Comparison of ENCODE assay signal across 9 cellular contexts in the genomic region with DNA sequence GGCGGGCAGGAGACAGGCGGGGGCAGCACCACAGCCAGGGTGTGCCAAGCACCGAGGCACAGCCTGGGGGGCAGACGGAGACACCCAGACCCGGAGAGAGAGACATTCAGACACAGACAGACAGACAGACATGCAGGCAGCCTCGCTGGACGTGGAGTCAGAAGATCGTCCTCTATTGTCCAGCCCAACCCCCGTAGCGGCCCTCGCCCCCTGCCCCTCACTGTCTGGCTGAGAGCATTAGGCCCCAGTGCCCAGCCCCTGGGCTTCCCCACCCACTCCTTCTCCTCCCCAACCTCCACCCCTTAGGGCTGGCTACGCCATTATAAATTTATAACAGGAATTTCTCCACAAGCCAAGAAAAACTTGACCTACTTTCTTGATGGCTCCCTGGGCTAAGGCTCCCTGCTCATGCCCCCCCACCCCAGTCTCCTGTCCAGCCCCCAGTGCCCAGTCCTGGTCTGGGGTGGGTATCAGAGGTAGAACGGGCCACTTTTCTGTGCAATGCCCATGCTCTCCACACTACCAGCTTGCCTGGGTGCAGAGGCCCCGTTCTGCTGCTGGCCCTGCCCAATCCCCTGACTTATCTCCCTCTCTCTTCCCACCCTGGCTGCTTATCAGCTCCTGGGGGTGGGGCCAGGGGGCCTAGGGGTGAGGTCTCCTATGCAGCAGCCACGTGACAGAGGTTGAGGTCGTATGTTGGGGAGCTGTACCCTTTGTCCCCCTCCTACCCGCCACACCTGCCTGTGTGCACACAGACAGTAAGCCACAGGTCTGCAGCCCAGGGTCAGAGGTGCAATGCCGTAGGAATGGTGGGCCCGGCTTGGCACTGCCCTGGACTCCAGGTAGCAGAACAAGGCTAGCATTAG. TPM values are rescaled to one million over a fixed set of nuclear protein-coding genes. Genes with fewer than 3 reads are reported as not detected.
A peak's percentile ranks its signal among the peaks of the same experiment; 100 is the strongest.
DNase-seq lines count a peak whose midpoint lies in the region; ATAC-seq, FAIRE-seq and TF ChIP-seq lines count a peak whose summit lies in the region.
"Had no signal": no experiment of that assay in that cellular context is flagged by ENCODE, and none has a peak within 500 bp of the region (broad histone marks: within the 10 kb centered on the region; RNA-seq: fewer than 3 reads in every experiment).

No MANE protein-coding gene starts in this region.

- H3K36me3 ChIP-seq in adrenal gland (replicated peaks in 1 of 2) (peaks cover 0 to 11% of the 10 kb centered on the region in 2 donors), HepG2 (replicated peaks in 1 of 2; ENCODE audit: control insufficient read depth in 1 of 2, insufficient read depth in 2 of 2, low read length in 2 of 2) (0 out of 5 replicates have a peak, but pooled peaks cover 1 to 4% of the 10 kb centered on the region in 2 experiments), subcutaneous abdominal adipose tissue (ENCODE audit: control insufficient read depth in 5 of 5, insufficient read depth in 5 of 5, low read length in 5 of 5) (peaks cover 0 to 29% (median 23%) of the 10 kb centered on the region in 5 donors)

- H3K9ac ChIP-seq in HepG2 (ENCODE audit: insufficient read depth, low read depth, low read length), result peak overlapping the region; percentile 35
- peak overlapping the region in 3 of 5 donors; percentile 45 to 65 (median 63) for H3K9ac ChIP-seq in subcutaneous abdominal adipose tissue (ENCODE audit: low read length in 5 of 5)

- peak; percentile 61 for ATAC-seq in HepG2
- no peak for ATAC-seq in GM18861 (IDR thresholded peaks at IDR 0.05; ENCODE audit: unreplicated experiment)
- ATAC-seq in HG02885 (IDR thresholded peaks at IDR 0.05; ENCODE audit: poor library complexity, unreplicated experiment), result no peak

- H3K27me3 ChIP-seq in adrenal gland (no peaks in the 10 kb centered on the region), HepG2 (ENCODE audit: control insufficient read depth in 1 of 2, insufficient read depth in 2 of 2, low read length in 2 of 2) (no peaks in the 10 kb centered on the region), subcutaneous abdominal adipose tissue (ENCODE audit: control insufficient read depth in 5 of 5, insufficient read depth in 4 of 5, low read length in 5 of 5) (no peaks in the 10 kb centered on the region)

- FAIRE-seq in HepG2 (lab: Jason Lieb, UNC), result peak; percentile 48

- in situ Hi-C loops in HepG2 (cut with HindIII; ENCODE audit: extremely low pct_ligation_motif_present, low pct_unique_long_range_greater_than_20kb), result no loop called here

- no peak for TF ChIP-seq POLR2A in adrenal gland (IDR thresholded peaks at IDR 0.05)
- TF ChIP-seq POLR2A in HepG2 (IDR thresholded peaks at IDR 0.05; ENCODE audit: insufficient read depth in 1 of 2, low read depth in 2 of 2, low read length in 2 of 2), result peak in 1 of 2 experiments; percentile 78; a peak in 2 of 4 replicates

- peaks cover 2% of the 10 kb centered on the region for H3K79me2 ChIP-seq in HepG2 (ENCODE audit: insufficient read depth, low read length)

- intact Hi-C loops in adrenal gland (cut with DNase I) (loop anchor here in 1 of 2 donors (10.0 kb wide), 1 partner anchor 58 kb away; the partner anchor contains the start of gene CSF3), HepG2 (cut with micrococcal nuclease; ENCODE audit: unreplicated experiment) (no loop called here)

- no peak overlapping the region for H2AFZ ChIP-seq in HepG2 (ENCODE audit: low read length)

- TSS peak; percentile 78 for BruUV-seq in HepG2 (replicated peaks; lab: Mats Ljungman, UMichigan)

- H3K4me2 ChIP-seq in HepG2 (ENCODE audit: low read depth, low read length), result peak overlapping the region; percentile 80

- H3K27ac ChIP-seq in adrenal gland, result peak overlapping the region; percentile 80 to 95 (median 90)
- H3K27ac ChIP-seq in HepG2 (ENCODE audit: extremely low read length, insufficient read depth, low read length), result peak overlapping the region; percentile 41
- H3K27ac ChIP-seq in subcutaneous abdominal adipose tissue (ENCODE audit: low read depth, low read length), result peak overlapping the region; percentile 91

- no peaks in the 10 kb centered on the region for H4K20me1 ChIP-seq in HepG2 (ENCODE audit: insufficient read depth, low read length)

- no peak for TF ChIP-seq RAD21 in HepG2 (CRISPR knock-in tag; IDR thresholded peaks at IDR 0.05)

- TF ChIP-seq EP300 in HepG2 (IDR thresholded peaks at IDR 0.05; ENCODE audit: low read depth in 2 of 2, low read length in 2 of 2) (peak in 1 of 2 experiments; percentile 42; a peak in 2 of 4 replicates), HepG2 (CRISPR knock-in tag; IDR thresholded peaks at IDR 0.05; ENCODE audit: borderline replicate concordance) (no peak)

- no peak for TF ChIP-seq CTCF in adrenal gland (IDR thresholded peaks at IDR 0.05)
- TF ChIP-seq CTCF in HepG2 (CRISPR knock-in tag; IDR thresholded peaks at IDR 0.05), result peak; percentile 27

- 15 to 31% (median 23%) methylated on average over 13 to 19 of the region's 19 CpGs for WGBS in adrenal gland, 4 donors
- 25% methylated on average over 16 of the region's 19 CpGs for WGBS in HepG2 (ENCODE audit: low lambda C conversion rate)

- DNase-seq in HT-29 (ENCODE audit: low spot score) (peak; percentile 81), adrenal gland (peak in 3 of 7 donors; percentile 44 to 52 (median 52)), HepG2 (ENCODE audit: low spot score) (peak; percentile 66), NCI-H146 treated with DMSO at 0.1 percent for 48 hours (lab: John Stamatoyannopoulos, UW; ENCODE audit: unreplicated experiment) (no peak), NK-92 (lab: John Stamatoyannopoulos, UW; ENCODE audit: unreplicated experiment) (no peak)

- H3K4me3 ChIP-seq in adrenal gland (peak overlapping the region in 1 of 4 donors; percentile 30), HepG2 (replicated peaks in 1 of 3; ENCODE audit: insufficient read depth in 1 of 3, low read depth in 2 of 3, low read length in 3 of 3) (peak overlapping the region; percentile 5 to 56 (median 15); a peak in 3 of 6 replicates), subcutaneous abdominal adipose tissue (ENCODE audit: low read depth in 1 of 5, low read length in 5 of 5) (peak overlapping the region in 3 of 5 donors; percentile 22 to 66 (median 61))

- POLR2A ChIA-PET in HepG2 (lab: Yijun Ruan, JAX), result interaction anchor here (0.8 to 4.2 kb wide), 8 partner anchors 8 to 41 kb away, joined by 3 to 47 read pairs (median 8); partner anchors contain the start of genes MED24, NR1D1 and THRA

- CTCF ChIA-PET in HepG2 (lab: Yijun Ruan, JAX; ENCODE audit: low intra/inter-chr PET ratio, low total read pairs), result interaction anchor here (1.0 kb wide), 2 partner anchors 9 to 39 kb away, joined by 3 read pairs; no protein-coding TSS in a partner anchor

- H3K4me1 ChIP-seq in adrenal gland (replicated peaks in 1 of 2) (peaks cover 86 to 93% of the 10 kb centered on the region in 2 donors), HepG2 (ENCODE audit: insufficient read depth, low read length) (peaks cover 76% of the 10 kb centered on the region), subcutaneous abdominal adipose tissue (ENCODE audit: control insufficient read depth in 5 of 5, insufficient read depth in 5 of 5, low read length in 5 of 5) (peaks cover 55 to 94% (median 92%) of the 10 kb centered on the region in 5 donors)

- no peaks in the 10 kb centered on the region for H3K9me3 ChIP-seq in adrenal gland (replicated peaks in 1 of 3)
- H3K9me3 ChIP-seq in HepG2 (ENCODE audit: low read length), result no peaks in the 10 kb centered on the region
- H3K9me3 ChIP-seq in subcutaneous abdominal adipose tissue (ENCODE audit: control insufficient read depth in 5 of 5, low read length in 5 of 5), result no peaks in the 10 kb centered on the region

RNA-seq across cellular contexts. Expression of gene THRA, which starts 9.9 kb away (rescaled TPM):
- total RNA-seq in HT-29 (2014; rRNA removed; shearing (Covaris generic)), result 31.1 and 33.2 TPM in 2 replicates
- 100 to 1,000 TPM in 3 of 8 donors, 10 to 100 TPM in 5; 46.1 to 110 (median 76.4) TPM for total RNA-seq in adrenal gland
- 10 to 100 TPM; 41.8 to 62.3 (median 50.9) TPM for polyA plus RNA-seq in adrenal gland
- 9.9 and 10.4 TPM in 2 replicates for total RNA-seq in HepG2 (2016; rRNA removed; fragmentation: Illumina TruSeq; extraction: Trizol)
- total RNA-seq in HepG2 (2016; cell fraction: cytosol; rRNA removed; fragmentation: Illumina TruSeq; extraction: Trizol; ENCODE audit: low read depth), result 4.9 and 5.0 TPM in 2 replicates
- 8.1 and 10.9 TPM in 2 replicates for total RNA-seq in HepG2 (2016; cell fraction: insoluble cytoplasmic fraction; rRNA removed; fragmentation: Illumina TruSeq; extraction: Trizol)
- total RNA-seq in HepG2 (2016; cell fraction: membrane; rRNA removed; fragmentation: Illumina TruSeq; extraction: Trizol), result 12.8 TPM in 2 replicates
- 5.9 and 6.8 TPM in 2 replicates for total RNA-seq in HepG2 (2016; cell fraction: nucleus; rRNA removed; fragmentation: Illumina TruSeq; extraction: Trizol)
- 8.0 and 8.6 TPM in 2 replicates for polyA plus RNA-seq in HepG2 (2011; rRNA removed)
- 7.7 and 8.0 TPM in 2 replicates for polyA plus RNA-seq in HepG2 (2011; cell fraction: cytosol; rRNA removed)
- 12.1 and 13.6 TPM in 2 replicates for polyA plus RNA-seq in HepG2 (2011; cell fraction: nucleus; rRNA removed)
- 11.6 and 15.5 TPM in 2 replicates for polyA plus RNA-seq in HepG2 (2012)
- 4.3 TPM in 2 replicates for polyA plus RNA-seq in HepG2 (2016; cell fraction: cytosol; fragmentation: Illumina TruSeq; extraction: Trizol; ENCODE audit: low read depth)
- polyA plus RNA-seq in HepG2 (2016; cell fraction: insoluble cytoplasmic fraction; fragmentation: Illumina TruSeq; extraction: Trizol; ENCODE audit: low read depth), result 8.0 and 12.4 TPM in 2 replicates
- polyA plus RNA-seq in HepG2 (2016; cell fraction: membrane; fragmentation: Illumina TruSeq; extraction: Trizol; ENCODE audit: low read depth), result 9.9 and 10.7 TPM in 2 replicates
- polyA plus RNA-seq in HepG2 (2016; cell fraction: nucleus; fragmentation: Illumina TruSeq; extraction: Trizol; ENCODE audit: insufficient read depth, low read depth), result 11.5 and 12.3 TPM in 2 replicates
- 14.3 and 17.9 TPM in 2 replicates for polyA minus RNA-seq in HepG2 (2011; rRNA and poly(A)+ RNA removed; ENCODE audit: low replicate concordance)
- polyA minus RNA-seq in HepG2 (2011; cell fraction: cytosol; rRNA and poly(A)+ RNA removed), result 5.3 and 7.4 TPM in 2 replicates
- 7.2 and 7.5 TPM in 2 replicates for polyA minus RNA-seq in HepG2 (2011; cell fraction: nucleus; rRNA and poly(A)+ RNA removed)

RNA-seq across cellular contexts. Expression of gene MED24, which starts 18.5 kb away (rescaled TPM):
- total RNA-seq in HT-29 (2014; rRNA removed; shearing (Covaris generic)), result 56.3 and 56.6 TPM in 2 replicates
- total RNA-seq in adrenal gland (100 to 1,000 TPM in 1 of 8 donors, 10 to 100 TPM in 7; 57.1 to 127 (median 78.1) TPM), HepG2 (2016; rRNA removed; fragmentation: Illumina TruSeq; extraction: Trizol) (51.1 and 66.5 TPM in 2 replicates)
- polyA plus RNA-seq in adrenal gland (100 to 1,000 TPM in 1 of 3 donors, 10 to 100 TPM in 2; 50.3 to 103 (median 92.9) TPM), HepG2 (2011; rRNA removed) (67.7 and 78.0 TPM in 2 replicates)
- total RNA-seq in HepG2 (2016; cell fraction: cytosol; rRNA removed; fragmentation: Illumina TruSeq; extraction: Trizol; ENCODE audit: low read depth), result 14.5 and 17.6 TPM in 2 replicates
- total RNA-seq in HepG2 (2016; cell fraction: insoluble cytoplasmic fraction; rRNA removed; fragmentation: Illumina TruSeq; extraction: Trizol), result 50.7 and 65.1 TPM in 2 replicates
- total RNA-seq in HepG2 (2016; cell fraction: membrane; rRNA removed; fragmentation: Illumina TruSeq; extraction: Trizol), result 26.0 and 27.2 TPM in 2 replicates
- 65.1 and 70.6 TPM in 2 replicates for total RNA-seq in HepG2 (2016; cell fraction: nucleus; rRNA removed; fragmentation: Illumina TruSeq; extraction: Trizol)
- 28.7 and 32.2 TPM in 2 replicates for polyA plus RNA-seq in HepG2 (2011; cell fraction: cytosol; rRNA removed)
- 613 and 896 TPM in 2 replicates for polyA plus RNA-seq in HepG2 (2011; cell fraction: nucleus; rRNA removed)
- 70.6 and 74.6 TPM in 2 replicates for polyA plus RNA-seq in HepG2 (2012)
- 9.7 and 12.0 TPM in 2 replicates for polyA plus RNA-seq in HepG2 (2016; cell fraction: cytosol; fragmentation: Illumina TruSeq; extraction: Trizol; ENCODE audit: low read depth)
- polyA plus RNA-seq in HepG2 (2016; cell fraction: insoluble cytoplasmic fraction; fragmentation: Illumina TruSeq; extraction: Trizol; ENCODE audit: low read depth), result 46.8 and 59.5 TPM in 2 replicates
- polyA plus RNA-seq in HepG2 (2016; cell fraction: membrane; fragmentation: Illumina TruSeq; extraction: Trizol; ENCODE audit: low read depth), result 20.4 and 23.8 TPM in 2 replicates
- 182 and 188 TPM in 2 replicates for polyA plus RNA-seq in HepG2 (2016; cell fraction: nucleus; fragmentation: Illumina TruSeq; extraction: Trizol; ENCODE audit: insufficient read depth, low read depth)
- 133 and 240 TPM in 2 replicates for polyA minus RNA-seq in HepG2 (2011; rRNA and poly(A)+ RNA removed; ENCODE audit: low replicate concordance)
- polyA minus RNA-seq in HepG2 (2011; cell fraction: cytosol; rRNA and poly(A)+ RNA removed), result 49.1 and 58.4 TPM in 2 replicates
- polyA minus RNA-seq in HepG2 (2011; cell fraction: nucleus; rRNA and poly(A)+ RNA removed), result 159 and 161 TPM in 2 replicates

RNA-seq across cellular contexts. Expression of gene NR1D1, which starts 27.7 kb away (rescaled TPM):
- total RNA-seq in HT-29 (2014; rRNA removed; shearing (Covaris generic)), result 22.6 and 25.7 TPM in 2 replicates
- 10 to 100 TPM; 14.0 to 69.1 (median 41.4) TPM for total RNA-seq in adrenal gland
- polyA plus RNA-seq in adrenal gland, result 10 to 100 TPM; 34.5 to 59.0 (median 36.6) TPM
- 1.4 and 2.1 TPM in 2 replicates for total RNA-seq in HepG2 (2016; rRNA removed; fragmentation: Illumina TruSeq; extraction: Trizol)
- 0.88 and 1.1 TPM in 2 replicates for total RNA-seq in HepG2 (2016; cell fraction: cytosol; rRNA removed; fragmentation: Illumina TruSeq; extraction: Trizol; ENCODE audit: low read depth)
- total RNA-seq in HepG2 (2016; cell fraction: insoluble cytoplasmic fraction; rRNA removed; fragmentation: Illumina TruSeq; extraction: Trizol), result 1.2 and 1.8 TPM in 2 replicates
- 2.2 and 2.4 TPM in 2 replicates for total RNA-seq in HepG2 (2016; cell fraction: membrane; rRNA removed; fragmentation: Illumina TruSeq; extraction: Trizol)
- total RNA-seq in HepG2 (2016; cell fraction: nucleus; rRNA removed; fragmentation: Illumina TruSeq; extraction: Trizol), result 3.4 and 4.3 TPM in 2 replicates
- polyA plus RNA-seq in HepG2 (2011; rRNA removed), result 2.7 and 3.6 TPM in 2 replicates
- polyA plus RNA-seq in HepG2 (2011; cell fraction: cytosol; rRNA removed), result 1.5 and 1.6 TPM in 2 replicates
- polyA plus RNA-seq in HepG2 (2011; cell fraction: nucleus; rRNA removed), result 20.3 and 22.7 TPM in 2 replicates
- 11.1 and 19.6 TPM in 2 replicates for polyA plus RNA-seq in HepG2 (2012)
- 0.95 and 1.1 TPM in 2 replicates for polyA plus RNA-seq in HepG2 (2016; cell fraction: cytosol; fragmentation: Illumina TruSeq; extraction: Trizol; ENCODE audit: low read depth)
- polyA plus RNA-seq in HepG2 (2016; cell fraction: insoluble cytoplasmic fraction; fragmentation: Illumina TruSeq; extraction: Trizol; ENCODE audit: low read depth), result 3.8 and 5.8 TPM in 2 replicates
- polyA plus RNA-seq in HepG2 (2016; cell fraction: membrane; fragmentation: Illumina TruSeq; extraction: Trizol; ENCODE audit: low read depth), result 2.5 and 3.4 TPM in 2 replicates
- 9.5 and 10.0 TPM in 2 replicates for polyA plus RNA-seq in HepG2 (2016; cell fraction: nucleus; fragmentation: Illumina TruSeq; extraction: Trizol; ENCODE audit: insufficient read depth, low read depth)
- 3.3 and 6.7 TPM in 2 replicates for polyA minus RNA-seq in HepG2 (2011; rRNA and poly(A)+ RNA removed; ENCODE audit: low replicate concordance)
- 4.5 and 6.5 TPM in 2 replicates for polyA minus RNA-seq in HepG2 (2011; cell fraction: cytosol; rRNA and poly(A)+ RNA removed)
- 7.6 and 8.1 TPM in 2 replicates for polyA minus RNA-seq in HepG2 (2011; cell fraction: nucleus; rRNA and poly(A)+ RNA removed)

RNA-seq across cellular contexts. Expression of gene MSL1, which starts 49.1 kb away (rescaled TPM):
- total RNA-seq in HT-29 (2014; rRNA removed; shearing (Covaris generic)), result 44.1 and 47.1 TPM in 2 replicates
- 100 to 1,000 TPM in 1 of 8 donors, 10 to 100 TPM in 7; 47.8 to 100 (median 69.1) TPM for total RNA-seq in adrenal gland
- polyA plus RNA-seq in adrenal gland, result 100 to 1,000 TPM in 2 of 3 donors, 10 to 100 TPM in 1; 74.2 to 143 (median 128) TPM
- 76.1 and 88.5 TPM in 2 replicates for total RNA-seq in HepG2 (2016; rRNA removed; fragmentation: Illumina TruSeq; extraction: Trizol)
- total RNA-seq in HepG2 (2016; cell fraction: cytosol; rRNA removed; fragmentation: Illumina TruSeq; extraction: Trizol; ENCODE audit: low read depth), result 23.3 and 23.6 TPM in 2 replicates
- 62.6 and 89.2 TPM in 2 replicates for total RNA-seq in HepG2 (2016; cell fraction: insoluble cytoplasmic fraction; rRNA removed; fragmentation: Illumina TruSeq; extraction: Trizol)
- 50.5 and 57.1 TPM in 2 replicates for total RNA-seq in HepG2 (2016; cell fraction: membrane; rRNA removed; fragmentation: Illumina TruSeq; extraction: Trizol)
- total RNA-seq in HepG2 (2016; cell fraction: nucleus; rRNA removed; fragmentation: Illumina TruSeq; extraction: Trizol), result 82.0 and 93.0 TPM in 2 replicates
- polyA plus RNA-seq in HepG2 (2011; rRNA removed), result 54.6 and 63.8 TPM in 2 replicates
- 19.7 and 28.8 TPM in 2 replicates for polyA plus RNA-seq in HepG2 (2011; cell fraction: cytosol; rRNA removed)
- polyA plus RNA-seq in HepG2 (2011; cell fraction: nucleus; rRNA removed), result 90.9 and 114 TPM in 2 replicates
- polyA plus RNA-seq in HepG2 (2012), result 89.3 and 98.8 TPM in 2 replicates
- 10.1 and 10.5 TPM in 2 replicates for polyA plus RNA-seq in HepG2 (2016; cell fraction: cytosol; fragmentation: Illumina TruSeq; extraction: Trizol; ENCODE audit: low read depth)
- 77.5 and 94.3 TPM in 2 replicates for polyA plus RNA-seq in HepG2 (2016; cell fraction: insoluble cytoplasmic fraction; fragmentation: Illumina TruSeq; extraction: Trizol; ENCODE audit: low read depth)
- 34.7 and 36.6 TPM in 2 replicates for polyA plus RNA-seq in HepG2 (2016; cell fraction: membrane; fragmentation: Illumina TruSeq; extraction: Trizol; ENCODE audit: low read depth)
- polyA plus RNA-seq in HepG2 (2016; cell fraction: nucleus; fragmentation: Illumina TruSeq; extraction: Trizol; ENCODE audit: insufficient read depth, low read depth), result 173 TPM in 2 replicates
- polyA minus RNA-seq in HepG2 (2011; rRNA and poly(A)+ RNA removed; ENCODE audit: low replicate concordance), result 21.1 and 21.8 TPM in 2 replicates
- 50.3 and 50.4 TPM in 2 replicates for polyA minus RNA-seq in HepG2 (2011; cell fraction: cytosol; rRNA and poly(A)+ RNA removed)
- polyA minus RNA-seq in HepG2 (2011; cell fraction: nucleus; rRNA and poly(A)+ RNA removed), result 107 and 131 TPM in 2 replicates

RNA-seq across cellular contexts. Expression of gene CSF3, which starts 57.5 kb away (rescaled TPM):
- not detected in 2 replicates for total RNA-seq in HT-29 (2014; rRNA removed; shearing (Covaris generic))
- total RNA-seq in adrenal gland (under 1 TPM in 4 of 8 donors, not detected in 4; 0.32 to 0.74 (median 0.44) TPM), HepG2 (2016; rRNA removed; fragmentation: Illumina TruSeq; extraction: Trizol) (not detected in 2 replicates)
- polyA plus RNA-seq in adrenal gland (1 to 10 TPM in 1 of 3 donors, under 1 TPM in 2; 0.24 to 6.1 (median 0.80) TPM), HepG2 (2011; rRNA removed) (0.07 and 0.09 TPM in 2 replicates)
- not detected in 2 replicates for total RNA-seq in HepG2 (2016; cell fraction: cytosol; rRNA removed; fragmentation: Illumina TruSeq; extraction: Trizol; ENCODE audit: low read depth)
- not detected in 2 replicates for total RNA-seq in HepG2 (2016; cell fraction: insoluble cytoplasmic fraction; rRNA removed; fragmentation: Illumina TruSeq; extraction: Trizol)
- total RNA-seq in HepG2 (2016; cell fraction: membrane; rRNA removed; fragmentation: Illumina TruSeq; extraction: Trizol), result not detected in 2 replicates
- not detected in 2 replicates for total RNA-seq in HepG2 (2016; cell fraction: nucleus; rRNA removed; fragmentation: Illumina TruSeq; extraction: Trizol)
- 0.03 and 0.12 TPM in 2 replicates for polyA plus RNA-seq in HepG2 (2011; cell fraction: cytosol; rRNA removed)
- 0.23 and 0.47 TPM in 2 replicates for polyA plus RNA-seq in HepG2 (2011; cell fraction: nucleus; rRNA removed)
- not detected in 2 replicates for polyA plus RNA-seq in HepG2 (2012)
- polyA plus RNA-seq in HepG2 (2016; cell fraction: cytosol; fragmentation: Illumina TruSeq; extraction: Trizol; ENCODE audit: low read depth), result not detected in 2 replicates
- not detected in 2 replicates for polyA plus RNA-seq in HepG2 (2016; cell fraction: insoluble cytoplasmic fraction; fragmentation: Illumina TruSeq; extraction: Trizol; ENCODE audit: low read depth)
- polyA plus RNA-seq in HepG2 (2016; cell fraction: membrane; fragmentation: Illumina TruSeq; extraction: Trizol; ENCODE audit: low read depth), result not detected in 2 replicates
- polyA plus RNA-seq in HepG2 (2016; cell fraction: nucleus; fragmentation: Illumina TruSeq; extraction: Trizol; ENCODE audit: insufficient read depth, low read depth), result 0.39 TPM in 1 of 2 replicates, not detected in the other
- 0.40 TPM in 1 of 2 replicates, not detected in the other for polyA minus RNA-seq in HepG2 (2011; rRNA and poly(A)+ RNA removed; ENCODE audit: low replicate concordance)
- not detected in 2 replicates for polyA minus RNA-seq in HepG2 (2011; cell fraction: cytosol; rRNA and poly(A)+ RNA removed)
- not detected in 2 replicates for polyA minus RNA-seq in HepG2 (2011; cell fraction: nucleus; rRNA and poly(A)+ RNA removed)
- polyA plus RNA-seq: neural cell had no signal

Comparison
In these comparisons a context has a peak if more than half of its experiments do, and no peak if none do; other contexts are left out.
1. DNase-seq: peak in HT-29 (single experiment) and HepG2 (single experiment); none in NCI-H146 treated with DMSO at 0.1 percent for 48 hours (single experiment) and NK-92 (single experiment).
2. H3K27ac ChIP-seq: peak in every context shown above with its lines; median percentile 91 in subcutaneous abdominal adipose tissue; 90 in adrenal gland; 41 in HepG2.